ENCODE assay signal across 8 cellular contexts in genomic region chrX:86946569-86946968, GRCh38.
DNase-seq lines count a peak whose midpoint lies in the region; ATAC-seq, FAIRE-seq and TF ChIP-seq lines count a peak whose summit lies in the region.

No MANE protein-coding gene starts in this region.

- H3K79me2 ChIP-seq in GM12878 (ENCODE audit: control insufficient read depth, insufficient read depth, low read length): no peaks in the 10 kb centered on the region

- peaks cover 0 to 2% (median 0%) of the 10 kb centered on the region in 9 donors for H3K9me3 Mint-ChIP-seq in naive thymus-derived CD8-positive, alpha-beta T cell

- H3K27me3 ChIP-seq in GM12878 (replicated peaks in 1 of 2; ENCODE audit: control insufficient read depth in 2 of 2, insufficient read depth in 2 of 2, low read length in 1 of 2) (no peaks in the 10 kb centered on the region), lung (ENCODE audit: control insufficient read depth, insufficient read depth) (no peaks in the 10 kb centered on the region), esophagus squamous epithelium (no peaks in the 10 kb centered on the region)

- POLR2A ChIA-PET in GM12878 (lab: Charles Lee): no interaction called here
- POLR2A ChIA-PET in naive thymus-derived CD8-positive, alpha-beta T cell (lab: Charles Lee): no interaction called here

- H3K27ac ChIP-seq in GM12878 (ENCODE audit: control insufficient read depth, insufficient read depth): no peak overlapping the region
- H3K27ac ChIP-seq in lung (ENCODE audit: low read depth in 1 of 2, low read length in 1 of 2): no peak overlapping the region
- H3K27ac ChIP-seq in esophagus squamous epithelium: no peak overlapping the region

- H3K36me3 Mint-ChIP-seq in naive thymus-derived CD8-positive, alpha-beta T cell: no peaks in the 10 kb centered on the region

- peak; percentile 61 for TF ChIP-seq RAD21 in GM12878 (IDR thresholded peaks at IDR 0.05; ENCODE audit: insufficient read depth, low read depth, low read length)

- BruUV-seq in GM12878 (replicated peaks; lab: Mats Ljungman, UMichigan): no TSS peak

- in situ Hi-C loops in GM12878 (cut with MboI): no loop called here

- H3K4me3 ChIP-seq in LNCaP clone FGC (ENCODE audit: low read depth, low read length) (no peak overlapping the region), GM12878 (no peak overlapping the region), lung (no peak overlapping the region), esophagus squamous epithelium (no peak overlapping the region)

- no peak overlapping the region for H3K4me3 Mint-ChIP-seq in naive thymus-derived CD8-positive, alpha-beta T cell

- H3K4me2 ChIP-seq in GM12878 (ENCODE audit: control insufficient read depth, insufficient read depth): no peak overlapping the region

- H2AFZ ChIP-seq in GM12878 (ENCODE audit: control insufficient read depth, low read depth, low read length): no peak overlapping the region

- intact Hi-C loops in GM12878 (cut with micrococcal nuclease; ENCODE audit: unreplicated experiment): loop anchor here (2.0 to 10.0 kb wide), 3 partner anchors 140 to 1332 kb away; no protein-coding TSS in a partner anchor
- intact Hi-C loops in esophagus squamous epithelium (cut with DNase I): no loop called here

- no peaks in the 10 kb centered on the region for H3K27me3 Mint-ChIP-seq in naive thymus-derived CD8-positive, alpha-beta T cell

- DNase-seq in EL: peak; percentile 0
- DNase-seq in LNCaP clone FGC (ENCODE audit: low read depth): no peak
- peak; percentile 1 for DNase-seq in GM12878 (ENCODE audit: low read depth, low spot score)
- DNase-seq in lung (ENCODE audit: low spot score): no peak
- DNase-seq in dedifferentiated amniotic fluid mesenchymal stem cell (ENCODE audit: extremely low spot score): no peak
- DNase-seq in naive thymus-derived CD8-positive, alpha-beta T cell: no peak
- DNase-seq in esophagus squamous epithelium (lab: John Stamatoyannopoulos, UW): no peak

- H3K36me3 ChIP-seq in GM12878 (ENCODE audit: control insufficient read depth in 2 of 2, insufficient read depth in 2 of 2, low read length in 1 of 2): no peaks in the 10 kb centered on the region
- no peaks in the 10 kb centered on the region for H3K36me3 ChIP-seq in lung (ENCODE audit: control insufficient read depth in 2 of 2, insufficient read depth in 2 of 2, low read length in 2 of 2)
- H3K36me3 ChIP-seq in esophagus squamous epithelium: no peaks in the 10 kb centered on the region

- H3K27ac Mint-ChIP-seq in naive thymus-derived CD8-positive, alpha-beta T cell: no peak overlapping the region

- SMC1A ChIA-PET in GM12878 (lab: Charles Lee; ENCODE audit: uncharacterized antibody, unreplicated experiment): interaction anchor here (0.6 to 2.6 kb wide), 9 partner anchors 31 to 1317 kb away, joined by 3 to 27 read pairs (median 3); no protein-coding TSS in a partner anchor

- CTCF ChIA-PET in GM12878 (lab: Yijun Ruan, JAX): interaction anchor here (0.8 to 4.7 kb wide), 11 partner anchors 15 to 1835 kb away, joined by 3 to 43 read pairs (median 4); no protein-coding TSS in a partner anchor

- ATAC-seq in GM21360 (IDR thresholded peaks at IDR 0.05; ENCODE audit: unreplicated experiment): peak; percentile 95
- ATAC-seq in GM12878: peak; percentile 82
- no peak for ATAC-seq in lung (ENCODE audit: insufficient read depth, low FRiP score)
- no peak for ATAC-seq in naive thymus-derived CD8-positive, alpha-beta T cell

- RAD21 ChIA-PET in GM12878 (lab: Charles Lee; ENCODE audit: unreplicated experiment): interaction anchor here (2.8 kb wide), 1 partner anchor 139 kb away, joined by 20 read pairs; no protein-coding TSS in a partner anchor

- TF ChIP-seq POLR2A in GM12878 (IDR thresholded peaks at IDR 0.05; ENCODE audit: low read depth, low read length): no peak
- TF ChIP-seq POLR2A in esophagus squamous epithelium (IDR thresholded peaks at IDR 0.05): no peak

- H3K4me1 ChIP-seq in GM12878 (ENCODE audit: control insufficient read depth, insufficient read depth, low read length): no peaks in the 10 kb centered on the region
- H3K4me1 ChIP-seq in lung (ENCODE audit: control insufficient read depth in 2 of 2, insufficient read depth in 2 of 2, low read length in 2 of 2): no peaks in the 10 kb centered on the region
- no peaks in the 10 kb centered on the region for H3K4me1 ChIP-seq in esophagus squamous epithelium

- no peak overlapping the region for H3K9ac ChIP-seq in GM12878 (ENCODE audit: control insufficient read depth, insufficient read depth, low read length)

- 0% methylated on average over 1 of the region's 1 CpG for WGBS in GM12878 (ENCODE audit: insufficient coverage, insufficient replicate concordance, low lambda C conversion rate, missing lambda C conversion rate)
- WGBS in lung, 2 donors: 0 to 4% methylated on average over 1 of the region's 1 CpG
- WGBS in esophagus squamous epithelium, 2 donors: 6 to 13% methylated on average over 1 of the region's 1 CpG

- no peaks in the 10 kb centered on the region for H3K4me1 Mint-ChIP-seq in naive thymus-derived CD8-positive, alpha-beta T cell

- no peak for TF ChIP-seq EP300 in GM12878 (IDR thresholded peaks at IDR 0.05; ENCODE audit: borderline replicate concordance in 1 of 2, control insufficient read depth in 1 of 2, low read depth in 2 of 2, low read length in 2 of 2)

- peak; percentile 66 for TF ChIP-seq CTCF in LNCaP clone FGC (IDR thresholded peaks at IDR 0.05; ENCODE audit: control insufficient read depth, extremely low read depth, insufficient read depth)
- peak; percentile 63 to 67 (median 63) for TF ChIP-seq CTCF in GM12878 (IDR thresholded peaks at IDR 0.05 in 2 of 3, conservative IDR thresholded peaks at IDR 0.05 in 1 of 3; ENCODE audit: control insufficient read depth in 2 of 3, extremely low read depth in 1 of 3, insufficient read depth in 1 of 3, low read depth in 3 of 3, low read length in 3 of 3)
- peak; percentile 18 for TF ChIP-seq CTCF in lung (IDR thresholded peaks at IDR 0.05; ENCODE audit: control extremely low read depth, extremely low read depth)
- TF ChIP-seq CTCF in esophagus squamous epithelium (IDR thresholded peaks at IDR 0.05): peak in 3 of 6 experiments; percentile 19 to 41 (median 24)

- H3K9me3 ChIP-seq in GM12878 (replicated peaks; ENCODE audit: control insufficient read depth, insufficient read depth, low read length) (no peaks in the 10 kb centered on the region), lung (ENCODE audit: control insufficient read depth in 2 of 2, insufficient read depth in 1 of 2, low read length in 1 of 2) (no peaks in the 10 kb centered on the region), esophagus squamous epithelium (no peaks in the 10 kb centered on the region)

- FAIRE-seq in GM12878 (lab: Jason Lieb, UNC): peak; percentile 95

- no peaks in the 10 kb centered on the region for H4K20me1 ChIP-seq in GM12878 (ENCODE audit: control insufficient read depth, insufficient read depth)

TF ChIP-seq in GM12878, 131 proteins besides CTCF, POLR2A, EP300 and RAD21:
- TF ChIP-seq SMC3 (IDR thresholded peaks at IDR 0.05; ENCODE audit: borderline replicate concordance, low read length) (peak; percentile 38; the same call in 1 of the 2 replicates), ATF3 (IDR thresholded peaks at IDR 0.05; ENCODE audit: borderline replicate concordance, extremely low read depth, low read depth, low read length) (no peak)

Comparison
In these comparisons a context has a peak if more than half of its experiments do, and no peak if none do; other contexts are left out.
1. DNase-seq: peak in EL (single experiment) and GM12878 (single experiment); none in LNCaP clone FGC (single experiment), lung (single experiment), dedifferentiated amniotic fluid mesenchymal stem cell (single experiment), naive thymus-derived CD8-positive, alpha-beta T cell (0 of 10) and esophagus squamous epithelium (single experiment).
2. ATAC-seq: peak in GM21360 (single experiment) and GM12878 (single experiment); none in lung (single experiment) and naive thymus-derived CD8-positive, alpha-beta T cell (0 of 2).